ENCODE assay signal across 1 cellular context in the genomic region with DNA sequence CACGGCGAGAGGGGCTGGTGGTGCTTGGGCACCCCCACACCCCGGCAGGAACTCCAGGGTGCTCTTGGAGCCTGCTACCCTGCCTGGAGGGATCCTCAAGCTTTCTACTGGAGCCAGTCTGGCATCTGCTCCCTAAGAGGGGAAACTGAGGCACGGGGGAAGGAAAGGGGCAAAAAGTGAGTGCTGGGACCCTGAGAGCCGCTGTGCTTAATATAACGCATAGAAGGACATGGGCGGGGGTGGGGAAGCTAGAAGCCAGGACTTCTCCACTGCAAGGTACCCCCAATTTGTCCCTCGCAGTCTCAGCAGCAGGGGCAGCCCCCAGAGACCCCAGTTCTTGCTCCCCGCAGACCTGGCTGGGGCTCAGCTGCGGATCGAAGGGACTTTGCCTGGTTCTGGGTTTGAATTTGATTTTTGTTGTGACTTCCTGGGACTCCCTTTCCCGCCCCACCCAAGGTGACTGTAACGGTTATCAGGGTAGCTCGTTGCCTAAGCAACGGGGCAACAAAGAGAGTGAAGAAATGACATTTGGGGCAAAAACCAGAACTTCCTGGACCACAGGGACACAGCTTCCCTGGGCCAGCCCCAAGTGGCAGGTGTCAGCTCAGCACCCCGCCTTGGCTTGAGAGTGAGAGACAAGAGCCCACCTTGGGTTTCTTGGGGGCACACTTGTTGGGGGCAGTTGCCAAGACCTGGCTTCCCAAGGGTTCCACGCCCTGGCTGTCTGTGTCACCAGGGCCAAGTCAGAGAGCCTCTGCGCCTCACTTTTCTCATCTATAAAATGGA.
TF ChIP-seq lines count a peak whose summit lies in the region.

No MANE protein-coding gene starts in this region.

TF ChIP-seq in GM23338, 12 proteins besides CTCF, POLR2A, EP300 and RAD21 (continued from another document):
- TF ChIP-seq, protein P1, sequence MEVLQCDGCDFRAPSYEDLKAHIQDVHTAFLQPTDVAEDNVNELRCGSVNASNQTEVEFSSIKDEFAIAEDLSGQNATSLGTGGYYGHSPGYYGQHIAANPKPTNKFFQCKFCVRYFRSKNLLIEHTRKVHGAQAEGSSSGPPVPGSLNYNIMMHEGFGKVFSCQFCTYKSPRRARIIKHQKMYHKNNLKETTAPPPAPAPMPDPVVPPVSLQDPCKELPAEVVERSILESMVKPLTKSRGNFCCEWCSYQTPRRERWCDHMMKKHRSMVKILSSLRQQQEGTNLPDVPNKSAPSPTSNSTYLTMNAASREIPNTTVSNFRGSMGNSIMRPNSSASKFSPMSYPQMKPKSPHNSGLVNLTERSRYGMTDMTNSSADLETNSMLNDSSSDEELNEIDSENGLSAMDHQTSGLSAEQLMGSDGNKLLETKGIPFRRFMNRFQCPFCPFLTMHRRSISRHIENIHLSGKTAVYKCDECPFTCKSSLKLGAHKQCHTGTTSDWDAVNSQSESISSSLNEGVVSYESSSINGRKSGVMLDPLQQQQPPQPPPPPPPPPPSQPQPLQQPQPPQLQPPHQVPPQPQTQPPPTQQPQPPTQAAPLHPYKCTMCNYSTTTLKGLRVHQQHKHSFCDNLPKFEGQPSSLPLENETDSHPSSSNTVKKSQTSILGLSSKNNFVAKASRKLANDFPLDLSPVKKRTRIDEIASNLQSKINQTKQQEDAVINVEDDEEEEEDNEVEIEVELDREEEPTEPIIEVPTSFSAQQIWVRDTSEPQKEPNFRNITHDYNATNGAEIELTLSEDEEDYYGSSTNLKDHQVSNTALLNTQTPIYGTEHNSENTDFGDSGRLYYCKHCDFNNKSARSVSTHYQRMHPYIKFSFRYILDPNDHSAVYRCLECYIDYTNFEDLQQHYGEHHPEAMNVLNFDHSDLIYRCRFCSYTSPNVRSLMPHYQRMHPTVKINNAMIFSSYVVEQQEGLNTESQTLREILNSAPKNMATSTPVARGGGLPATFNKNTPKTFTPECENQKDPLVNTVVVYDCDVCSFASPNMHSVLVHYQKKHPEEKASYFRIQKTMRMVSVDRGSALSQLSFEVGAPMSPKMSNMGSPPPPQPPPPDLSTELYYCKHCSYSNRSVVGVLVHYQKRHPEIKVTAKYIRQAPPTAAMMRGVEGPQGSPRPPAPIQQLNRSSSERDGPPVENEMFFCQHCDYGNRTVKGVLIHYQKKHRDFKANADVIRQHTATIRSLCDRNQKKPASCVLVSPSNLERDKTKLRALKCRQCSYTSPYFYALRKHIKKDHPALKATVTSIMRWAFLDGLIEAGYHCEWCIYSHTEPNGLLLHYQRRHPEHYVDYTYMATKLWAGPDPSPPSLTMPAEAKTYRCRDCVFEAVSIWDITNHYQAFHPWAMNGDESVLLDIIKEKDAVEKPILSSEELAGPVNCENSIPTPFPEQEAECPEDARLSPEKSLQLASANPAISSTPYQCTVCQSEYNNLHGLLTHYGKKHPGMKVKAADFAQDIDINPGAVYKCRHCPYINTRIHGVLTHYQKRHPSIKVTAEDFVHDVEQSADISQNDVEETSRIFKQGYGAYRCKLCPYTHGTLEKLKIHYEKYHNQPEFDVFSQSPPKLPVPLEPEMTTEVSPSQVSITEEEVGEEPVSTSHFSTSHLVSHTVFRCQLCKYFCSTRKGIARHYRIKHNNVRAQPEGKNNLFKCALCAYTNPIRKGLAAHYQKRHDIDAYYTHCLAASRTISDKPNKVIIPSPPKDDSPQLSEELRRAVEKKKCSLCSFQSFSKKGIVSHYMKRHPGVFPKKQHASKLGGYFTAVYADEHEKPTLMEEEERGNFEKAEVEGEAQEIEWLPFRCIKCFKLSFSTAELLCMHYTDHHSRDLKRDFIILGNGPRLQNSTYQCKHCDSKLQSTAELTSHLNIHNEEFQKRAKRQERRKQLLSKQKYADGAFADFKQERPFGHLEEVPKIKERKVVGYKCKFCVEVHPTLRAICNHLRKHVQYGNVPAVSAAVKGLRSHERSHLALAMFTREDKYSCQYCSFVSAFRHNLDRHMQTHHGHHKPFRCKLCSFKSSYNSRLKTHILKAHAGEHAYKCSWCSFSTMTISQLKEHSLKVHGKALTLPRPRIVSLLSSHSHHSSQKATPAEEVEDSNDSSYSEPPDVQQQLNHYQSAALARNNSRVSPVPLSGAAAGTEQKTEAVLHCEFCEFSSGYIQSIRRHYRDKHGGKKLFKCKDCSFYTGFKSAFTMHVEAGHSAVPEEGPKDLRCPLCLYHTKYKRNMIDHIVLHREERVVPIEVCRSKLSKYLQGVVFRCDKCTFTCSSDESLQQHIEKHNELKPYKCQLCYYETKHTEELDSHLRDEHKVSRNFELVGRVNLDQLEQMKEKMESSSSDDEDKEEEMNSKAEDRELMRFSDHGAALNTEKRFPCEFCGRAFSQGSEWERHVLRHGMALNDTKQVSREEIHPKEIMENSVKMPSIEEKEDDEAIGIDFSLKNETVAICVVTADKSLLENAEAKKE (CRISPR knock-in tag; IDR thresholded peaks at IDR 0.05): no peak
- TF ChIP-seq POLR2AphosphoS5 (IDR thresholded peaks at IDR 0.05; ENCODE audit: low read depth) (no peak), ZNF331 (CRISPR knock-in tag; IDR thresholded peaks at IDR 0.05; ENCODE audit: low read depth) (no peak), EZH2 (IDR thresholded peaks at IDR 0.05; ENCODE audit: low read depth, unreplicated experiment) (no peak), REST (IDR thresholded peaks at IDR 0.05; ENCODE audit: unreplicated experiment) (no peak)
